ENCODE assay signal across 11 cellular contexts in the genomic region with DNA sequence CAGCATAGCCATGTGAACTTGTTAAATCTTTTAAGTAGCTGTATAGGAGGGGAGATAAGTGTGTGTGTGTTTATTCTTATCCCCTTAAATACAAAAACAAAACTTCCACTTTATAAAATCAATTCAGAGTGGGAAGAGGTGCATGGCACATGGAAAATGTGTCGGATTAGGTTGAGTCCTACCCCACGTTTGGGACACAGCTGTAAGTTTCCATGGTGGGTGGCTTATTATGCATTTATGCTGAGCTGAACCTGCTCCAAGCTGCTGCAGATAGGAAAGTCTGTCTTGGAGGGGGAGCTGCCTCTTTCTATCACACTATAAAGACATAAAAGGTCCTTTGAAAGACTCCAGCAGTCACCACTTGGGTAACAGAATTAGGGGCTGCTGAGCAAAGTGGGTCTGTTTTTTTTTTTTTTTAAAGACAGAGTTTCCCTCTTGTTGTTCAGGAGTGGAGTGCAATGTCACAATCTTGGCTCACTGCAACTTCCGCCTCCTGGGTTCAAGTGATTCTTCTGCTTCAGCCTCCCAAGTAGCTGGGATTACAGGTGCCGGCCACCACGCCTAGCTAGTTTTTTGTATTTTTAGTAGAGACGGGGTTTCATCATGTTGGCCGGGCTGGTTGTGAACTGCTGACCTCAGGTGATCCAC. TPM values are rescaled to one million over a fixed set of nuclear protein-coding genes. Genes with fewer than 3 reads are reported as not detected.
A peak's percentile ranks its signal among the peaks of the same experiment; 100 is the strongest.
DNase-seq lines count a peak whose midpoint lies in the region; ATAC-seq, FAIRE-seq and TF ChIP-seq lines count a peak whose summit lies in the region.
"Had no signal": no experiment of that assay in that cellular context is flagged by ENCODE, and none has a peak within 500 bp of the region (broad histone marks: within the 10 kb centered on the region; RNA-seq: fewer than 3 reads in every experiment).

No MANE protein-coding gene starts in this region.

- no peak for FAIRE-seq in endothelial cell of umbilical vein (lab: Jason Lieb, UNC)

- CTCF ChIA-PET in endothelial cell of umbilical vein (lab: Charles Lee): interaction anchor here (1.1 to 1.7 kb wide), 3 partner anchors 12 to 44 kb away, joined by 3 to 5 read pairs (median 4); no protein-coding TSS in a partner anchor

- H4K20me1 ChIP-seq in endothelial cell of umbilical vein (replicated peaks; ENCODE audit: control insufficient read depth, extremely low read depth, insufficient read depth, low read length) (no peaks in the 10 kb centered on the region), osteoblast (ENCODE audit: insufficient read depth, low read length) (peaks cover 31% of the 10 kb centered on the region)

- ATAC-seq in aorta (ENCODE audit: low FRiP score) (no peak), GM18867 (IDR thresholded peaks at IDR 0.05; ENCODE audit: unreplicated experiment) (no peak)
- ATAC-seq: left lobe of liver had no signal

- no peak overlapping the region for H3K9ac ChIP-seq in endothelial cell of umbilical vein (replicated peaks; ENCODE audit: extremely low read depth, insufficient read depth, low read length)

- DNase-seq in right atrium auricular region (ENCODE audit: low spot score): no peak
- DNase-seq in cardiac septum (ENCODE audit: low spot score): no peak
- DNase-seq in endothelial cell of umbilical vein (ENCODE audit: low read depth, low spot score): no peak
- DNase-seq in osteoblast (ENCODE audit: insufficient read length, low spot score, missing footprints): peak; percentile 41
- DNase-seq in aorta: no peak
- DNase-seq in SHP77 (lab: John Stamatoyannopoulos, UW): no peak
- no peak for DNase-seq in AML-193 (lab: John Stamatoyannopoulos, UW)
- DNase-seq: activated naive CD4-positive, alpha-beta T cell treated with Interleukin-2 at 50 U/mL for 16 hours; NCI-H748 treated with DMSO at 0.1 percent for 48 hours had no signal

- peak overlapping the region; percentile 97 to 98 for H3K27ac ChIP-seq in right atrium auricular region
- H3K27ac ChIP-seq in endothelial cell of umbilical vein (ENCODE audit: insufficient read depth, low read depth, low read length): peak overlapping the region; percentile 2
- peak overlapping the region; percentile 88 for H3K27ac ChIP-seq in osteoblast (ENCODE audit: low read depth, low read length)
- peak overlapping the region; percentile 76 to 98 for H3K27ac ChIP-seq in aorta (ENCODE audit: low read depth in 1 of 2, low read length in 2 of 2)

- TF ChIP-seq CTCF in right atrium auricular region (IDR thresholded peaks at IDR 0.05): no peak
- TF ChIP-seq CTCF in endothelial cell of umbilical vein (IDR thresholded peaks at IDR 0.05; ENCODE audit: extremely low read depth in 1 of 2, insufficient read depth in 1 of 2, low read depth in 1 of 2, low read length in 2 of 2): no peak
- no peak for TF ChIP-seq CTCF in osteoblast (IDR thresholded peaks at IDR 0.05; ENCODE audit: extremely low read depth, low read depth, low read length)

- H3K9me3 ChIP-seq in right atrium auricular region (no peaks in the 10 kb centered on the region), endothelial cell of umbilical vein (replicated peaks; ENCODE audit: control insufficient read depth, insufficient read depth, low read length) (no peaks in the 10 kb centered on the region), osteoblast (ENCODE audit: low read depth, low read length) (no peaks in the 10 kb centered on the region), aorta (ENCODE audit: control insufficient read depth, low read length) (no peaks in the 10 kb centered on the region)

- H3K4me3 ChIP-seq in right atrium auricular region (peak overlapping the region in 1 of 2 donors; percentile 28), endothelial cell of umbilical vein (replicated peaks in 1 of 3; ENCODE audit: insufficient read depth in 1 of 3, low read depth in 1 of 3, low read length in 3 of 3) (no peak overlapping the region), osteoblast (ENCODE audit: insufficient read depth, low read length) (no peak overlapping the region), aorta (ENCODE audit: low read length in 2 of 2) (no peak overlapping the region)

- 53 to 59% methylated on average over 7 of the region's 7 CpGs for whole genome bisulfite sequencing in aorta, 2 donors

- H3K36me3 ChIP-seq in right atrium auricular region: peaks cover 12% of the 10 kb centered on the region
- H3K36me3 ChIP-seq in endothelial cell of umbilical vein (ENCODE audit: control insufficient read depth in 2 of 2, extremely low read depth in 1 of 2, insufficient read depth in 2 of 2, low read length in 2 of 2): peaks cover 0 to 3% of the 10 kb centered on the region in 2 experiments
- H3K36me3 ChIP-seq in osteoblast (ENCODE audit: insufficient read depth, low read length): peaks cover 21% of the 10 kb centered on the region
- H3K36me3 ChIP-seq in aorta (ENCODE audit: control insufficient read depth in 1 of 2, insufficient read depth in 2 of 2, low read length in 1 of 2): no peaks in the 10 kb centered on the region

- H3K4me2 ChIP-seq in endothelial cell of umbilical vein (ENCODE audit: insufficient read depth, low read length): no peak overlapping the region
- H3K4me2 ChIP-seq in osteoblast (ENCODE audit: insufficient read depth, low read length): no peak overlapping the region

- intact Hi-C loops in cardiac septum (cut with DNase I) (no loop called here), endothelial cell of umbilical vein (cut with micrococcal nuclease) (no loop called here), aorta (cut with DNase I) (no loop called here)

- H3K79me2 ChIP-seq in endothelial cell of umbilical vein (ENCODE audit: control insufficient read depth, insufficient read depth, low read length): peaks cover 98% of the 10 kb centered on the region
- peaks cover 89% of the 10 kb centered on the region for H3K79me2 ChIP-seq in osteoblast (ENCODE audit: insufficient read depth, low read length)

- dilution Hi-C loops in endothelial cell of umbilical vein (cut with MboI; ENCODE audit: extremely low pct_ligation_motif_present, low sequenced_read_pairs): no loop called here

- no TSS peak for BruUV-seq in endothelial cell of umbilical vein (replicated peaks; lab: Mats Ljungman, UMichigan)

- H3K27me3 ChIP-seq in right atrium auricular region (no peaks in the 10 kb centered on the region), endothelial cell of umbilical vein (ENCODE audit: control insufficient read depth in 2 of 2, insufficient read depth in 2 of 2, low read length in 2 of 2) (no peaks in the 10 kb centered on the region), osteoblast (ENCODE audit: insufficient read depth, low read length) (no peaks in the 10 kb centered on the region), aorta (ENCODE audit: control insufficient read depth in 1 of 2, insufficient read depth in 2 of 2, low read length in 1 of 2) (no peaks in the 10 kb centered on the region)

- no peak for TF ChIP-seq POLR2A in endothelial cell of umbilical vein (IDR thresholded peaks at IDR 0.05; ENCODE audit: low read depth, low read length)

- no peaks in the 10 kb centered on the region for H3K9me1 ChIP-seq in endothelial cell of umbilical vein (replicated peaks; ENCODE audit: control insufficient read depth, extremely low read depth, insufficient read depth, low read length)

- H3K4me1 ChIP-seq in right atrium auricular region (peaks cover 0 to 100% of the 10 kb centered on the region in 2 donors), endothelial cell of umbilical vein (ENCODE audit: control insufficient read depth, extremely low read depth, insufficient read depth, low read length) (peaks cover 78% of the 10 kb centered on the region), osteoblast (ENCODE audit: insufficient read depth, low read length) (peaks cover 85% of the 10 kb centered on the region), aorta (ENCODE audit: control insufficient read depth in 1 of 2, insufficient read depth in 2 of 2, low read length in 2 of 2) (peaks cover 0 to 10% of the 10 kb centered on the region in 2 donors)

- no peak overlapping the region for H2AFZ ChIP-seq in endothelial cell of umbilical vein (ENCODE audit: low read depth, low read length)
- no peak overlapping the region for H2AFZ ChIP-seq in osteoblast (ENCODE audit: low read length)

- POLR2A ChIA-PET in endothelial cell of umbilical vein (lab: Charles Lee): interaction anchor here (0.7 kb wide), 1 partner anchor 8 kb away, joined by 5 read pairs; no protein-coding TSS in a partner anchor

RNA-seq across cellular contexts. Expression of gene ACTN4, which starts 15.2 kb away (rescaled TPM):
- total RNA-seq in right atrium auricular region: 100 to 1,000 TPM; 115 to 180 TPM
- 190 TPM for total RNA-seq in cardiac septum
- total RNA-seq in endothelial cell of umbilical vein: 693 and 748 TPM in 2 replicates
- polyA plus RNA-seq in endothelial cell of umbilical vein: 313 and 329 TPM in 2 replicates
- polyA plus RNA-seq in endothelial cell of umbilical vein (2011; cell fraction: cytosol; rRNA removed): 293 and 306 TPM in 2 replicates
- polyA plus RNA-seq in endothelial cell of umbilical vein (2011; cell fraction: nucleus; rRNA removed): 829 and 939 TPM in 2 replicates
- polyA plus RNA-seq in endothelial cell of umbilical vein (2012): 615 and 712 TPM in 2 replicates
- polyA minus RNA-seq in endothelial cell of umbilical vein: 461 and 482 TPM in 2 replicates
- 78.8 TPM for polyA minus RNA-seq in endothelial cell of umbilical vein (2011; cell fraction: cytosol; rRNA and poly(A)+ RNA removed)
- polyA minus RNA-seq in endothelial cell of umbilical vein (2011; cell fraction: nucleus; rRNA and poly(A)+ RNA removed): 238 and 273 TPM in 2 replicates
- total RNA-seq in osteoblast: 204 and 229 TPM in 2 replicates
- total RNA-seq in aorta: 1,000 to 10,000 TPM in 1 of 2 donors, 100 to 1,000 TPM in 1; 794 to 1,985 TPM
- polyA plus RNA-seq in aorta: 100 to 1,000 TPM; 111 to 163 TPM

RNA-seq across cellular contexts. Expression of gene EIF3K, which starts 43.6 kb away (rescaled TPM):
- total RNA-seq in right atrium auricular region (100 to 1,000 TPM; 716 to 786 TPM), cardiac septum (483 TPM), endothelial cell of umbilical vein (267 and 277 TPM in 2 replicates), osteoblast (210 and 317 TPM in 2 replicates), aorta (100 to 1,000 TPM; 171 to 183 TPM)
- polyA plus RNA-seq in endothelial cell of umbilical vein (584 and 644 TPM in 2 replicates), aorta (100 to 1,000 TPM; 299 to 445 TPM)
- polyA plus RNA-seq in endothelial cell of umbilical vein (2011; cell fraction: cytosol; rRNA removed): 562 and 679 TPM in 2 replicates
- polyA plus RNA-seq in endothelial cell of umbilical vein (2011; cell fraction: nucleus; rRNA removed): 241 and 343 TPM in 2 replicates
- polyA plus RNA-seq in endothelial cell of umbilical vein (2012): 437 and 456 TPM in 2 replicates
- 239 and 248 TPM in 2 replicates for polyA minus RNA-seq in endothelial cell of umbilical vein
- polyA minus RNA-seq in endothelial cell of umbilical vein (2011; cell fraction: cytosol; rRNA and poly(A)+ RNA removed): 160 TPM
- polyA minus RNA-seq in endothelial cell of umbilical vein (2011; cell fraction: nucleus; rRNA and poly(A)+ RNA removed): 54.6 and 56.7 TPM in 2 replicates

RNA-seq across cellular contexts. Expression of gene MAP4K1, which starts 44.9 kb away (rescaled TPM):
- total RNA-seq in right atrium auricular region (1 to 10 TPM in 1 of 2 donors, under 1 TPM in 1; 0.83 to 4.2 TPM), cardiac septum (1.5 TPM), endothelial cell of umbilical vein (1.2 and 1.6 TPM in 2 replicates), osteoblast (under 0.01 and 0.72 TPM in 2 replicates), aorta (10 to 100 TPM in 1 of 2 donors, 1 to 10 TPM in 1; 7.3 to 13.2 TPM)
- polyA plus RNA-seq in endothelial cell of umbilical vein (0.12 and 0.14 TPM in 2 replicates), aorta (1 to 10 TPM; 1.6 to 2.1 TPM)
- 0.08 and 0.23 TPM in 2 replicates for polyA plus RNA-seq in endothelial cell of umbilical vein (2011; cell fraction: cytosol; rRNA removed)
- polyA plus RNA-seq in endothelial cell of umbilical vein (2011; cell fraction: nucleus; rRNA removed): 1.2 and 1.4 TPM in 2 replicates
- 0.09 TPM in 1 of 2 replicates, not detected in the other for polyA plus RNA-seq in endothelial cell of umbilical vein (2012)
- polyA minus RNA-seq in endothelial cell of umbilical vein: not detected in 2 replicates
- polyA minus RNA-seq in endothelial cell of umbilical vein (2011; cell fraction: cytosol; rRNA and poly(A)+ RNA removed): not detected
- polyA minus RNA-seq in endothelial cell of umbilical vein (2011; cell fraction: nucleus; rRNA and poly(A)+ RNA removed): not detected in 2 replicates

Comparison
In these comparisons a context has a peak if more than half of its experiments do, and no peak if none do; other contexts are left out.
1. H3K27ac ChIP-seq: peak in every context shown above with its lines; median percentile 98 in right atrium auricular region; 88 in osteoblast; 87 in aorta; 2 in endothelial cell of umbilical vein.